Comparison of ENCODE assay signal across 32 cellular contexts in genomic region chr5:122140900-122141299, GRCh38. TPM values are rescaled to one million over a fixed set of nuclear protein-coding genes. Genes with fewer than 3 reads are reported as not detected.
"Had no signal": no experiment of that assay in that cellular context is flagged by ENCODE, and none has a peak within 500 bp of the region (broad histone marks: within the 10 kb centered on the region; RNA-seq: fewer than 3 reads in every experiment).

No MANE protein-coding gene starts in this region.

- H3K27me3 ChIP-seq: body of pancreas, brain microvascular endothelial cell, breast epithelium had no signal

- ATAC-seq: activated CD4-positive, alpha-beta T cell treated with anti-CD3 and anti-CD28 coated beads for 36 hours; activated CD4-positive, CD25-positive, alpha-beta regulatory T cell treated with anti-CD3 and anti-CD28 coated beads, Interleukin-2, amount 50 U/mL, for 24 hours; activated CD8-positive, alpha-beta memory T cell treated with anti-CD3 and anti-CD28 coated beads, Interleukin-2, amount 10 ng/mL, durations not matched to agents 7 days and 5 days; activated CD8-positive, alpha-beta T cell treated with anti-CD3 and anti-CD28 coated beads, Interleukin-2, amount 10 ng/mL, durations not matched to agents 7 days and 5 days; activated naive CD8-positive, alpha-beta T cell treated with anti-CD3 and anti-CD28 coated beads, Interleukin-2, amount 50 U/mL, for 24 hours; body of pancreas had no signal

- DNase-seq: activated CD4-positive, alpha-beta memory T cell treated with anti-CD3 and anti-CD28 coated beads, Interleukin-2, amount 10 ng/mL, durations not matched to agents 7 days and 5 days; activated CD4-positive, alpha-beta T cell treated with anti-CD3 and anti-CD28 coated beads for 1 hour; activated CD4-positive, alpha-beta T cell treated with anti-CD3 and anti-CD28 coated beads for 36 hours; activated CD4-positive, alpha-beta T cell treated with anti-CD3 and anti-CD28 coated beads for 48 hours; activated CD4-positive, alpha-beta T cell treated with anti-CD3 and anti-CD28 coated beads, Interleukin-2, amount 10 ng/mL, durations not matched to agents 7 days and 5 days; activated CD4-positive, alpha-beta T cell treated with anti-CD3 and anti-CD28 coated beads, Interleukin-2, amount 50 U/mL, for 48 hours; activated CD4-positive, CD25-positive, alpha-beta regulatory T cell; activated CD8-positive, alpha-beta memory T cell treated with anti-CD3 and anti-CD28 coated beads for 24 hours; activated CD8-positive, alpha-beta memory T cell treated with anti-CD3 and anti-CD28 coated beads, Interleukin-2, amount 10 ng/mL, durations not matched to agents 7 days and 5 days; activated CD8-positive, alpha-beta memory T cell treated with anti-CD3 and anti-CD28 coated beads, Interleukin-2, amount 50 U/mL, for 48 hours; activated CD8-positive, alpha-beta T cell treated with anti-CD3 and anti-CD28 coated beads, Interleukin-2, amount 10 ng/mL, durations not matched to agents 7 days and 5 days; activated effector memory CD4-positive, alpha-beta T cell treated with Interleukin-2 at 50 U/mL for 16 hours; activated gamma-delta T cell; activated naive CD4-positive, alpha-beta T cell treated with anti-CD3 and anti-CD28 coated beads, Interleukin-2, amount 10 ng/mL, durations not matched to agents 7 days and 5 days; activated naive CD4-positive, alpha-beta T cell treated with Interleukin-2 at 50 U/mL for 16 hours; activated naive CD8-positive, alpha-beta T cell treated with anti-CD3 and anti-CD28 coated beads, Interleukin-2, amount 10 ng/mL, durations not matched to agents 7 days and 5 days; activated naive CD8-positive, alpha-beta T cell treated with anti-CD3 and anti-CD28 coated beads, Interleukin-2, amount 50 U/mL, for 24 hours; activated T-cell treated with anti-CD3 and anti-CD28 coated beads, Interleukin-2, amount 50 U/mL, for 24 hours; activated T-cell treated with anti-CD3 and anti-CD28 coated beads, Interleukin-2, amount 50 U/mL, for 48 hours; amygdala; anterior cingulate cortex; body of pancreas; brain microvascular endothelial cell; central memory CD4-positive, alpha-beta T cell; T-helper 1 cell; T-helper 2 cell; T-helper 9 cell had no signal

- H3K4me3 ChIP-seq: body of pancreas, breast epithelium had no signal

- H3K9me3 ChIP-seq: body of pancreas, breast epithelium had no signal

- H3K36me3 ChIP-seq: brain microvascular endothelial cell, breast epithelium had no signal

- H3K27ac ChIP-seq: body of pancreas, breast epithelium, VCaP had no signal

- H3K4me1 ChIP-seq: body of pancreas, breast epithelium had no signal

RNA-seq across cellular contexts. Expression of gene ZNF474, which starts 11.6 kb away (rescaled TPM):
- total RNA-seq: activated CD4-positive, alpha-beta memory T cell treated with anti-CD3 and anti-CD28 coated beads, Interleukin-2, amount 10 ng/mL, durations not matched to agents 7 days and 5 days; activated CD4-positive, alpha-beta T cell treated with anti-CD3 and anti-CD28 coated beads for 36 hours; activated CD4-positive, alpha-beta T cell treated with anti-CD3 and anti-CD28 coated beads, Interleukin-2, amount 10 ng/mL, durations not matched to agents 7 days and 5 days; activated CD8-positive, alpha-beta T cell treated with anti-CD3 and anti-CD28 coated beads, Interleukin-2, amount 10 ng/mL, durations not matched to agents 7 days and 5 days; activated T-helper 2 cell treated with anti-CD3 and anti-CD28 coated beads, Interferon-gamma antibody, Interleukin-2, Interleukin-4, amounts not matched to agents 10 μg/mL and 5 μg/mL and 100 μg/mL, durations not matched to agents 14 hours and 24 hours and 36 hours; body of pancreas; cardiac septum had no signal
